In genomic region chr21:34129971-34130597, GRCh38 we compare ENCODE assay signal across 8 cellular contexts. TPM values are rescaled to one million over a fixed set of nuclear protein-coding genes. Genes with fewer than 3 reads are reported as not detected.
DNase-seq lines count a peak whose midpoint lies in the region; ATAC-seq, FAIRE-seq and TF ChIP-seq lines count a peak whose summit lies in the region.

No MANE protein-coding gene starts in this region.

- ATAC-seq in HepG2: peak; percentile 51; the same call in 2 of the 3 replicates
- no peak for ATAC-seq in right lobe of liver
- ATAC-seq in aorta (ENCODE audit: low FRiP score): no peak

- TF ChIP-seq RAD21 in HepG2 (CRISPR knock-in tag; IDR thresholded peaks at IDR 0.05): no peak

- DNase-seq in HepG2 (ENCODE audit: low spot score) (peak; percentile 18), right lobe of liver (no peak), cerebellum (ENCODE audit: low spot score) (peak; percentile 70), aorta (no peak), middle frontal gyrus (ENCODE audit: extremely low spot score, low spot score) (no peak), HPDE6-E6E7 (ENCODE audit: extremely low spot score) (no peak), HT-29 (ENCODE audit: low spot score) (no peak)

- in situ Hi-C loops in HepG2 (cut with HindIII; ENCODE audit: extremely low pct_ligation_motif_present, low pct_unique_long_range_greater_than_20kb): no loop called here

- H3K36me3 ChIP-seq in HepG2 (replicated peaks in 1 of 2; ENCODE audit: control insufficient read depth in 1 of 2, insufficient read depth in 2 of 2, low read length in 2 of 2): peaks cover 1 to 7% of the 10 kb centered on the region in 2 experiments; a peak in 4 of 5 replicates
- H3K36me3 ChIP-seq in right lobe of liver: peaks cover 0 to 7% (median 0%) of the 10 kb centered on the region in 4 donors
- peaks cover 19% of the 10 kb centered on the region for H3K36me3 ChIP-seq in muscle layer of colon (ENCODE audit: insufficient read depth, low read length)
- peaks cover 0 to 2% of the 10 kb centered on the region in 2 donors for H3K36me3 ChIP-seq in aorta (ENCODE audit: control insufficient read depth in 1 of 2, insufficient read depth in 2 of 2, low read length in 1 of 2)

- CTCF ChIA-PET in HepG2 (lab: Yijun Ruan, JAX; ENCODE audit: low intra/inter-chr PET ratio, low total read pairs): no interaction called here

- no peaks in the 10 kb centered on the region for H4K20me1 ChIP-seq in HepG2 (ENCODE audit: insufficient read depth, low read length)

- H3K9ac ChIP-seq in HepG2 (ENCODE audit: insufficient read depth, low read depth, low read length) (no peak overlapping the region), muscle layer of colon (ENCODE audit: low read length) (no peak overlapping the region)

- H3K9me3 ChIP-seq in HepG2 (ENCODE audit: low read length) (no peaks in the 10 kb centered on the region), right lobe of liver (no peaks in the 10 kb centered on the region), muscle layer of colon (ENCODE audit: low read length) (no peaks in the 10 kb centered on the region), aorta (ENCODE audit: control insufficient read depth, low read length) (no peaks in the 10 kb centered on the region)

- peak; percentile 32 for FAIRE-seq in HepG2 (lab: Jason Lieb, UNC)

- WGBS in HepG2 (ENCODE audit: low lambda C conversion rate): 90% methylated on average over 4 of the region's 4 CpGs
- WGBS in right lobe of liver (ENCODE audit: insufficient coverage, low coverage, low lambda C conversion rate, missing lambda C conversion rate): 76% methylated on average over 3 of the region's 4 CpGs
- WGBS in aorta, 2 donors: 7 to 11% methylated on average over 4 of the region's 4 CpGs

- peaks cover 27% of the 10 kb centered on the region for H3K4me1 ChIP-seq in HepG2 (ENCODE audit: insufficient read depth, low read length)
- peaks cover 0 to 5% (median 0%) of the 10 kb centered on the region in 4 donors for H3K4me1 ChIP-seq in right lobe of liver
- peaks cover 85% of the 10 kb centered on the region for H3K4me1 ChIP-seq in muscle layer of colon (ENCODE audit: insufficient read depth, low read length)
- peaks cover 5 to 20% of the 10 kb centered on the region in 2 donors for H3K4me1 ChIP-seq in aorta (ENCODE audit: control insufficient read depth in 1 of 2, insufficient read depth in 2 of 2, low read length in 2 of 2)

- H3K4me2 ChIP-seq in HepG2 (ENCODE audit: low read depth, low read length): peak overlapping the region; percentile 32

- no peak for TF ChIP-seq CTCF in HepG2 (CRISPR knock-in tag; IDR thresholded peaks at IDR 0.05)
- TF ChIP-seq CTCF in right lobe of liver (IDR thresholded peaks at IDR 0.05): no peak

- H3K4me3 ChIP-seq in HepG2 (replicated peaks in 1 of 3; ENCODE audit: insufficient read depth in 1 of 3, low read depth in 2 of 3, low read length in 3 of 3): no peak overlapping the region
- no peak overlapping the region for H3K4me3 ChIP-seq in right lobe of liver
- H3K4me3 ChIP-seq in muscle layer of colon (ENCODE audit: low read depth in 1 of 2, low read length in 2 of 2): peak overlapping the region in 1 of 2 donors; percentile 54
- peak overlapping the region; percentile 4 to 11 for H3K4me3 ChIP-seq in aorta (ENCODE audit: low read length in 2 of 2)

- H3K79me2 ChIP-seq in HepG2 (ENCODE audit: insufficient read depth, low read length): no peaks in the 10 kb centered on the region

- intact Hi-C loops in HepG2 (cut with micrococcal nuclease; ENCODE audit: unreplicated experiment): loop anchor here (5.0 kb wide), 1 partner anchor 72 kb away; no protein-coding TSS in a partner anchor
- intact Hi-C loops in right lobe of liver (cut with DNase I): no loop called here
- intact Hi-C loops in aorta (cut with DNase I): loop anchor here (2.0 to 10.0 kb wide), 4 partner anchors 43 to 73 kb away; partner anchors contain the start of genes MRPS6 (in 1 of the 2) and SLC5A3 (in 1 of the 2)

- H3K27ac ChIP-seq in HepG2 (ENCODE audit: extremely low read length, insufficient read depth, low read length): no peak overlapping the region
- H3K27ac ChIP-seq in right lobe of liver: peak overlapping the region in 1 of 3 donors; percentile 3
- peak overlapping the region; percentile 64 for H3K27ac ChIP-seq in muscle layer of colon (ENCODE audit: low read depth, low read length)
- H3K27ac ChIP-seq in aorta (ENCODE audit: low read depth in 1 of 2, low read length in 2 of 2): peak overlapping the region; percentile 84 to 93

- TF ChIP-seq POLR2A in HepG2 (IDR thresholded peaks at IDR 0.05; ENCODE audit: insufficient read depth in 1 of 2, low read depth in 2 of 2, low read length in 2 of 2) (no peak), right lobe of liver (IDR thresholded peaks at IDR 0.05) (no peak)

- H2AFZ ChIP-seq in HepG2 (ENCODE audit: low read length): no peak overlapping the region

- H3K27me3 ChIP-seq in HepG2 (ENCODE audit: control insufficient read depth in 1 of 2, insufficient read depth in 2 of 2, low read length in 2 of 2) (no peaks in the 10 kb centered on the region), right lobe of liver (no peaks in the 10 kb centered on the region), muscle layer of colon (ENCODE audit: control insufficient read depth in 1 of 2, insufficient read depth in 2 of 2, low read length in 2 of 2) (no peaks in the 10 kb centered on the region), aorta (ENCODE audit: control insufficient read depth in 1 of 2, insufficient read depth in 2 of 2, low read length in 1 of 2) (no peaks in the 10 kb centered on the region)

- no TSS peak for BruUV-seq in HepG2 (replicated peaks; lab: Mats Ljungman, UMichigan)

- TF ChIP-seq EP300 in HepG2 (IDR thresholded peaks at IDR 0.05; ENCODE audit: low read depth in 2 of 2, low read length in 2 of 2): peak in 1 of 2 experiments; percentile 20; a peak in 1 of 4 replicates
- no peak for TF ChIP-seq EP300 in HepG2 (CRISPR knock-in tag; IDR thresholded peaks at IDR 0.05; ENCODE audit: borderline replicate concordance)

- POLR2A ChIA-PET in HepG2 (lab: Yijun Ruan, JAX): no interaction called here

RNA-seq across cellular contexts. Expression of gene MRPS6, which starts 56.7 kb away (rescaled TPM):
- 26.9 and 35.5 TPM in 2 replicates for total RNA-seq in HepG2 (2016; rRNA removed; fragmentation: Illumina TruSeq; extraction: Trizol)
- 17.1 and 18.4 TPM in 2 replicates for total RNA-seq in HepG2 (2016; cell fraction: cytosol; rRNA removed; fragmentation: Illumina TruSeq; extraction: Trizol; ENCODE audit: low read depth)
- 28.4 and 41.4 TPM in 2 replicates for total RNA-seq in HepG2 (2016; cell fraction: insoluble cytoplasmic fraction; rRNA removed; fragmentation: Illumina TruSeq; extraction: Trizol)
- 25.8 and 27.0 TPM in 2 replicates for total RNA-seq in HepG2 (2016; cell fraction: membrane; rRNA removed; fragmentation: Illumina TruSeq; extraction: Trizol)
- 20.3 and 20.6 TPM in 2 replicates for total RNA-seq in HepG2 (2016; cell fraction: nucleus; rRNA removed; fragmentation: Illumina TruSeq; extraction: Trizol)
- polyA plus RNA-seq in HepG2 (2011; rRNA removed): 9.8 and 14.2 TPM in 2 replicates
- 11.1 and 11.6 TPM in 2 replicates for polyA plus RNA-seq in HepG2 (2011; cell fraction: cytosol; rRNA removed)
- 18.4 and 19.2 TPM in 2 replicates for polyA plus RNA-seq in HepG2 (2011; cell fraction: nucleus; rRNA removed)
- polyA plus RNA-seq in HepG2 (2012): 25.9 and 47.2 TPM in 2 replicates
- polyA plus RNA-seq in HepG2 (2016; cell fraction: cytosol; fragmentation: Illumina TruSeq; extraction: Trizol; ENCODE audit: low read depth): 21.7 and 25.8 TPM in 2 replicates
- polyA plus RNA-seq in HepG2 (2016; cell fraction: insoluble cytoplasmic fraction; fragmentation: Illumina TruSeq; extraction: Trizol; ENCODE audit: low read depth): 69.3 and 71.8 TPM in 2 replicates
- polyA plus RNA-seq in HepG2 (2016; cell fraction: membrane; fragmentation: Illumina TruSeq; extraction: Trizol; ENCODE audit: low read depth): 29.0 and 33.1 TPM in 2 replicates
- polyA plus RNA-seq in HepG2 (2016; cell fraction: nucleus; fragmentation: Illumina TruSeq; extraction: Trizol; ENCODE audit: insufficient read depth, low read depth): 39.3 and 52.2 TPM in 2 replicates
- 9.1 and 10.5 TPM in 2 replicates for polyA minus RNA-seq in HepG2 (2011; rRNA and poly(A)+ RNA removed; ENCODE audit: low replicate concordance)
- polyA minus RNA-seq in HepG2 (2011; cell fraction: cytosol; rRNA and poly(A)+ RNA removed): 3.3 and 3.4 TPM in 2 replicates
- 21.8 and 24.6 TPM in 2 replicates for polyA minus RNA-seq in HepG2 (2011; cell fraction: nucleus; rRNA and poly(A)+ RNA removed)
- 10 to 100 TPM; 16.0 to 30.0 (median 24.5) TPM for total RNA-seq in right lobe of liver
- total RNA-seq in cerebellum: 21.9 TPM
- 100 to 1,000 TPM in 1 of 2 donors, 10 to 100 TPM in 1; 78.4 to 137 TPM for total RNA-seq in aorta
- polyA plus RNA-seq in aorta: 100 to 1,000 TPM in 1 of 2 donors, 10 to 100 TPM in 1; 84.2 to 128 TPM
- 19.0 TPM in 2 replicates for total RNA-seq in HT-29 (2014; rRNA removed; shearing (Covaris generic))

RNA-seq across cellular contexts. Expression of gene SLC5A3, which starts 56.7 kb away (rescaled TPM):
- 10.1 and 11.2 TPM in 2 replicates for total RNA-seq in HepG2 (2016; rRNA removed; fragmentation: Illumina TruSeq; extraction: Trizol)
- 1.0 and 1.1 TPM in 2 replicates for total RNA-seq in HepG2 (2016; cell fraction: cytosol; rRNA removed; fragmentation: Illumina TruSeq; extraction: Trizol; ENCODE audit: low read depth)
- total RNA-seq in HepG2 (2016; cell fraction: insoluble cytoplasmic fraction; rRNA removed; fragmentation: Illumina TruSeq; extraction: Trizol): 9.3 and 10.6 TPM in 2 replicates
- total RNA-seq in HepG2 (2016; cell fraction: membrane; rRNA removed; fragmentation: Illumina TruSeq; extraction: Trizol): 2.4 and 3.4 TPM in 2 replicates
- 32.4 and 34.8 TPM in 2 replicates for total RNA-seq in HepG2 (2016; cell fraction: nucleus; rRNA removed; fragmentation: Illumina TruSeq; extraction: Trizol)
- polyA plus RNA-seq in HepG2 (2011; rRNA removed): 4.6 and 5.6 TPM in 2 replicates
- polyA plus RNA-seq in HepG2 (2011; cell fraction: cytosol; rRNA removed): 1.7 and 2.8 TPM in 2 replicates
- 7.9 and 9.1 TPM in 2 replicates for polyA plus RNA-seq in HepG2 (2011; cell fraction: nucleus; rRNA removed)
- 5.9 and 25.5 TPM in 2 replicates for polyA plus RNA-seq in HepG2 (2012)
- polyA plus RNA-seq in HepG2 (2016; cell fraction: cytosol; fragmentation: Illumina TruSeq; extraction: Trizol; ENCODE audit: low read depth): 0.19 and 0.23 TPM in 2 replicates
- polyA plus RNA-seq in HepG2 (2016; cell fraction: insoluble cytoplasmic fraction; fragmentation: Illumina TruSeq; extraction: Trizol; ENCODE audit: low read depth): 2.8 and 3.4 TPM in 2 replicates
- 0.32 and 0.36 TPM in 2 replicates for polyA plus RNA-seq in HepG2 (2016; cell fraction: membrane; fragmentation: Illumina TruSeq; extraction: Trizol; ENCODE audit: low read depth)
- polyA plus RNA-seq in HepG2 (2016; cell fraction: nucleus; fragmentation: Illumina TruSeq; extraction: Trizol; ENCODE audit: insufficient read depth, low read depth): 12.9 and 13.1 TPM in 2 replicates
- polyA minus RNA-seq in HepG2 (2011; rRNA and poly(A)+ RNA removed; ENCODE audit: low replicate concordance): 12.4 and 18.2 TPM in 2 replicates
- 14.2 and 15.2 TPM in 2 replicates for polyA minus RNA-seq in HepG2 (2011; cell fraction: cytosol; rRNA and poly(A)+ RNA removed)
- 64.2 and 72.4 TPM in 2 replicates for polyA minus RNA-seq in HepG2 (2011; cell fraction: nucleus; rRNA and poly(A)+ RNA removed)
- total RNA-seq in right lobe of liver: 10 to 100 TPM in 3 of 6 experiments, 1 to 10 TPM in 3; 8.0 to 12.7 (median 10.1) TPM
- total RNA-seq in cerebellum: 67.6 TPM
- 10 to 100 TPM; 25.2 to 82.3 TPM for total RNA-seq in aorta
- 1 to 10 TPM; 3.0 to 3.2 TPM for polyA plus RNA-seq in aorta
- 8.3 and 9.0 TPM in 2 replicates for total RNA-seq in HT-29 (2014; rRNA removed; shearing (Covaris generic))

Comparison
In these comparisons a context has a peak if more than half of its experiments do, and no peak if none do; other contexts are left out.
1. DNase-seq: peak in HepG2 (single experiment) and cerebellum (single experiment); none in right lobe of liver (0 of 3), aorta (0 of 2), middle frontal gyrus (single experiment), HPDE6-E6E7 (single experiment) and HT-29 (single experiment).
2. intact Hi-C loops: an anchor here in HepG2 (5.0 kb wide) and aorta (2.0 to 10.0 kb wide); none called in right lobe of liver.
3. H3K4me3 ChIP-seq: peak in aorta (2 of 2); none in HepG2 (0 of 3) and right lobe of liver (0 of 3).